Comparison of ENCODE assay signal across 8 cellular contexts in genomic region chr10:98446121-98446655, GRCh38. TPM values are rescaled to one million over a fixed set of nuclear protein-coding genes. Genes with fewer than 3 reads are reported as not detected.
A peak's percentile ranks its signal among the peaks of the same experiment; 100 is the strongest.
DNase-seq lines count a peak whose midpoint lies in the region; ATAC-seq and TF ChIP-seq lines count a peak whose summit lies in the region.

No MANE protein-coding gene starts in this region.

- peak; percentile 37 for ATAC-seq in GM21529 (IDR thresholded peaks at IDR 0.05; ENCODE audit: unreplicated experiment)
- peak; percentile 16 to 56 for ATAC-seq in naive thymus-derived CD8-positive, alpha-beta T cell

- H3K4me1 ChIP-seq in esophagus muscularis mucosa (peaks cover 9 to 39% (median 30%) of the 10 kb centered on the region in 4 donors), tibial nerve (peaks cover 0 to 23% (median 5%) of the 10 kb centered on the region in 4 donors)

- POLR2A ChIA-PET in activated CD4-positive, alpha-beta memory T cell treated with anti-CD3 and anti-CD28 coated beads, Interleukin-2, amount 10 ng/mL, durations not matched to agents 7 days and 5 days (lab: Charles Lee): interaction anchor here (0.7 to 2.2 kb wide), 11 partner anchors 12 to 709 kb away, joined by 3 to 11 read pairs (median 5); partner anchors contain the start of genes R3HCC1L and ZFYVE27
- POLR2A ChIA-PET in naive thymus-derived CD8-positive, alpha-beta T cell (lab: Charles Lee): interaction anchor here (1.4 to 1.9 kb wide), 2 partner anchors 12 to 32 kb away, joined by 5 to 9 read pairs; no protein-coding TSS in a partner anchor

- H3K27ac Mint-ChIP-seq in activated CD4-positive, alpha-beta memory T cell treated with anti-CD3 and anti-CD28 coated beads, Interleukin-2, amount 10 ng/mL, durations not matched to agents 7 days and 5 days: peak overlapping the region; percentile 84
- H3K27ac Mint-ChIP-seq in naive thymus-derived CD8-positive, alpha-beta T cell: peak overlapping the region; percentile 88 to 96 (median 94)

- TF ChIP-seq POLR2A in esophagus muscularis mucosa (IDR thresholded peaks at IDR 0.05; ENCODE audit: low read depth) (no peak), tibial nerve (IDR thresholded peaks at IDR 0.05) (no peak)

- H3K27me3 Mint-ChIP-seq in activated CD4-positive, alpha-beta memory T cell treated with anti-CD3 and anti-CD28 coated beads, Interleukin-2, amount 10 ng/mL, durations not matched to agents 7 days and 5 days: peaks cover 10% of the 10 kb centered on the region
- peaks cover 0 to 6% (median 1%) of the 10 kb centered on the region in 5 donors for H3K27me3 Mint-ChIP-seq in naive thymus-derived CD8-positive, alpha-beta T cell

- TF ChIP-seq CTCF in esophagus muscularis mucosa (IDR thresholded peaks at IDR 0.05) (no peak), tibial nerve (IDR thresholded peaks at IDR 0.05) (no peak)

- H3K36me3 ChIP-seq in esophagus muscularis mucosa: peaks cover 12 to 38% (median 32%) of the 10 kb centered on the region in 4 donors
- H3K36me3 ChIP-seq in tibial nerve: peaks cover 0 to 38% (median 0%) of the 10 kb centered on the region in 3 donors

- WGBS in esophagus muscularis mucosa: 4% methylated on average over 18 of the region's 28 CpGs
- 4 to 8% methylated on average over 19 to 25 of the region's 28 CpGs for WGBS in tibial nerve, 2 donors

- DNase-seq in EH (ENCODE audit: low read depth) (peak; percentile 52), HuH-7 (ENCODE audit: low spot score) (peak; percentile 37), esophagus muscularis mucosa (ENCODE audit: extremely low spot score) (peak; percentile 92), tibial nerve (ENCODE audit: low spot score in 2 of 2) (peak in 1 of 2 donors; percentile 21), T-helper 9 cell (no peak)
- DNase-seq in activated CD4-positive, alpha-beta memory T cell treated with anti-CD3 and anti-CD28 coated beads, Interleukin-2, amount 10 ng/mL, durations not matched to agents 7 days and 5 days: peak; percentile 49
- peak in 4 of 10 donors; percentile 16 to 36 (median 30) for DNase-seq in naive thymus-derived CD8-positive, alpha-beta T cell

- H3K4me3 Mint-ChIP-seq in activated CD4-positive, alpha-beta memory T cell treated with anti-CD3 and anti-CD28 coated beads, Interleukin-2, amount 10 ng/mL, durations not matched to agents 7 days and 5 days: peak overlapping the region; percentile 94
- peak overlapping the region; percentile 87 to 95 (median 91) for H3K4me3 Mint-ChIP-seq in naive thymus-derived CD8-positive, alpha-beta T cell

- no peaks in the 10 kb centered on the region for H3K9me3 Mint-ChIP-seq in activated CD4-positive, alpha-beta memory T cell treated with anti-CD3 and anti-CD28 coated beads, Interleukin-2, amount 10 ng/mL, durations not matched to agents 7 days and 5 days
- no peaks in the 10 kb centered on the region for H3K9me3 Mint-ChIP-seq in naive thymus-derived CD8-positive, alpha-beta T cell

- peak overlapping the region; percentile 91 to 96 (median 94) for H3K4me3 ChIP-seq in esophagus muscularis mucosa
- peak overlapping the region; percentile 60 to 93 (median 80) for H3K4me3 ChIP-seq in tibial nerve

- intact Hi-C loops in esophagus muscularis mucosa (cut with DNase I): loop anchor here (2.0 to 10.0 kb wide), 2 partner anchors 15 to 1169 kb away; no protein-coding TSS in a partner anchor

- no peaks in the 10 kb centered on the region for H3K27me3 ChIP-seq in esophagus muscularis mucosa
- H3K27me3 ChIP-seq in tibial nerve: no peaks in the 10 kb centered on the region

- CTCF ChIA-PET in activated CD4-positive, alpha-beta memory T cell treated with anti-CD3 and anti-CD28 coated beads, Interleukin-2, amount 10 ng/mL, durations not matched to agents 7 days and 5 days (lab: Charles Lee): interaction anchor here (1.1 to 1.2 kb wide), 2 partner anchors 21 kb away, joined by 4 read pairs; no protein-coding TSS in a partner anchor

- peaks cover 39% of the 10 kb centered on the region for H3K36me3 Mint-ChIP-seq in activated CD4-positive, alpha-beta memory T cell treated with anti-CD3 and anti-CD28 coated beads, Interleukin-2, amount 10 ng/mL, durations not matched to agents 7 days and 5 days (ENCODE audit: low read depth)
- peaks cover 5 to 39% (median 16%) of the 10 kb centered on the region in 3 donors for H3K36me3 Mint-ChIP-seq in naive thymus-derived CD8-positive, alpha-beta T cell

- H3K9me3 ChIP-seq in esophagus muscularis mucosa (no peaks in the 10 kb centered on the region), tibial nerve (no peaks in the 10 kb centered on the region)

- H3K27ac ChIP-seq in esophagus muscularis mucosa (replicated peaks in 1 of 4): peak overlapping the region; percentile 93 to 96 (median 94)
- peak overlapping the region; percentile 81 to 96 (median 94) for H3K27ac ChIP-seq in tibial nerve

- peaks cover 49% of the 10 kb centered on the region for H3K4me1 Mint-ChIP-seq in activated CD4-positive, alpha-beta memory T cell treated with anti-CD3 and anti-CD28 coated beads, Interleukin-2, amount 10 ng/mL, durations not matched to agents 7 days and 5 days
- peaks cover 27 to 52% (median 49%) of the 10 kb centered on the region in 4 donors for H3K4me1 Mint-ChIP-seq in naive thymus-derived CD8-positive, alpha-beta T cell

- TF ChIP-seq EP300 in esophagus muscularis mucosa (IDR thresholded peaks at IDR 0.05) (no peak), tibial nerve (IDR thresholded peaks at IDR 0.05) (peak in 1 of 2 donors; percentile 5)

RNA-seq across cellular contexts. Expression of gene HPS1, which starts 0.5 kb away (rescaled TPM):
- total RNA-seq in activated CD4-positive, alpha-beta memory T cell treated with anti-CD3 and anti-CD28 coated beads, Interleukin-2, amount 10 ng/mL, durations not matched to agents 7 days and 5 days: 10 to 100 TPM; 85.4 to 88.3 TPM
- total RNA-seq in esophagus muscularis mucosa (10 to 100 TPM; 49.7 to 76.1 (median 63.7) TPM), tibial nerve (100 to 1,000 TPM in 1 of 4 donors, 10 to 100 TPM in 3; 38.7 to 101 (median 62.5) TPM)
- total RNA-seq in naive thymus-derived CD8-positive, alpha-beta T cell: 10 to 100 TPM; 80.6 to 86.6 TPM
- polyA plus RNA-seq in naive thymus-derived CD8-positive, alpha-beta T cell: 10 to 100 TPM; 50.9 to 73.8 (median 62.0) TPM

RNA-seq across cellular contexts. Expression of gene PYROXD2, which starts 31.2 kb away (rescaled TPM):
- 10 to 100 TPM; 13.5 to 18.7 TPM for total RNA-seq in activated CD4-positive, alpha-beta memory T cell treated with anti-CD3 and anti-CD28 coated beads, Interleukin-2, amount 10 ng/mL, durations not matched to agents 7 days and 5 days
- total RNA-seq in esophagus muscularis mucosa (10 to 100 TPM in 1 of 4 donors, 1 to 10 TPM in 3; 5.8 to 10.2 (median 6.6) TPM), tibial nerve (10 to 100 TPM; 14.2 to 27.0 (median 20.8) TPM)
- total RNA-seq in naive thymus-derived CD8-positive, alpha-beta T cell: 10 to 100 TPM; 20.3 TPM
- 1 to 10 TPM; 3.8 to 5.7 (median 4.4) TPM for polyA plus RNA-seq in naive thymus-derived CD8-positive, alpha-beta T cell
